Comparison of ENCODE assay signal across 8 cellular contexts in genomic region chr1:116667577-116668105, GRCh38. TPM values are rescaled to one million over a fixed set of nuclear protein-coding genes. Genes with fewer than 3 reads are reported as not detected.
DNase-seq lines count a peak whose midpoint lies in the region; ATAC-seq, FAIRE-seq and TF ChIP-seq lines count a peak whose summit lies in the region.

Gene IGSF3, minus strand, starts transcription at chr1:116667733. Its CDS starts 1,407 bp downstream, at chr1:116666326.

- H3K36me3 ChIP-seq in parathyroid adenoma (ENCODE audit: control insufficient read depth, insufficient read depth, low read length) (no peaks in the 10 kb centered on the region), vagina (no peaks in the 10 kb centered on the region)

- intact Hi-C loops in Right ventricle myocardium inferior (cut with DNase I): no loop called here
- intact Hi-C loops in vagina (cut with DNase I): no loop called here

- H3K9me3 ChIP-seq in parathyroid adenoma (ENCODE audit: control insufficient read depth, low read length) (no peaks in the 10 kb centered on the region), vagina (no peaks in the 10 kb centered on the region)

- no peak for FAIRE-seq in GM12891 (lab: Jason Lieb, UNC)
- no peak for FAIRE-seq in HTR-8/SVneo (lab: Jason Lieb, UNC)

- peak; percentile 65 for DNase-seq in GM12891 (ENCODE audit: insufficient read length, low spot score)
- peak; percentile 41 for DNase-seq in HTR-8/SVneo (ENCODE audit: insufficient read length, low spot score)
- peak; percentile 74 for DNase-seq in RWPE1 (ENCODE audit: low spot score)
- DNase-seq in activated naive CD4-positive, alpha-beta T cell treated with Interleukin-2 at 50 U/mL for 16 hours: peak; percentile 56
- peak; percentile 90 for DNase-seq in Right ventricle myocardium inferior (ENCODE audit: missing footprints)
- DNase-seq in vagina (ENCODE audit: extremely low spot score in 2 of 2): no peak

- peak within 1 kb of the TSS; percentile 83 for H2AFZ ChIP-seq in parathyroid adenoma

- H3K4me1 ChIP-seq in parathyroid adenoma (peaks cover 3% of the 10 kb centered on the region), vagina (peaks cover 17% of the 10 kb centered on the region)

- POLR2A ChIA-PET in RWPE1 (lab: Yijun Ruan, JAX; ENCODE audit: low non-redundant PET): interaction anchor here (0.5 kb wide), 1 partner anchor 69 kb away, joined by 3 read pairs; no protein-coding TSS in a partner anchor

- no peak within 1 kb of the TSS for H3K9ac ChIP-seq in parathyroid adenoma

- ATAC-seq in Right ventricle myocardium inferior (peak; percentile 88), GM21619 (IDR thresholded peaks at IDR 0.05; ENCODE audit: unreplicated experiment) (no peak)

- TF ChIP-seq POLR2A in GM12891 (IDR thresholded peaks at IDR 0.05; ENCODE audit: low read depth, low read length): no peak
- no peak for TF ChIP-seq POLR2A in vagina (IDR thresholded peaks at IDR 0.05)

- no peak for TF ChIP-seq CTCF in RWPE1 (conservative IDR thresholded peaks at IDR 0.05; ENCODE audit: low read depth)
- no peak for TF ChIP-seq CTCF in parathyroid adenoma (IDR thresholded peaks at IDR 0.05)
- no peak for TF ChIP-seq CTCF in vagina (IDR thresholded peaks at IDR 0.05)

- H3K79me2 ChIP-seq in parathyroid adenoma: no peaks in the 10 kb centered on the region

- H3K27me3 ChIP-seq in parathyroid adenoma (ENCODE audit: control insufficient read depth, insufficient read depth, low read length) (no peaks in the 10 kb centered on the region), vagina (no peaks in the 10 kb centered on the region)

- H3K4me3 ChIP-seq in parathyroid adenoma (ENCODE audit: low read depth, low read length) (peak within 1 kb of the TSS; percentile 60), vagina (peak within 1 kb of the TSS; percentile 64 to 73)

- CTCF ChIA-PET in RWPE1 (lab: Yijun Ruan, JAX): interaction anchor here (0.6 to 1.4 kb wide), 3 partner anchors 186 to 461 kb away, joined by 3 to 4 read pairs (median 3); no protein-coding TSS in a partner anchor

- H3K27ac ChIP-seq in RWPE1 (peak within 1 kb of the TSS; percentile 81), parathyroid adenoma (no peak within 1 kb of the TSS), vagina (peak within 1 kb of the TSS; percentile 65)

- H3K4me2 ChIP-seq in parathyroid adenoma (ENCODE audit: low read length): peak within 1 kb of the TSS; percentile 82

TF ChIP-seq in GM12891, 5 proteins besides CTCF, POLR2A, EP300 and RAD21:
- TF ChIP-seq POU2F2 (IDR thresholded peaks at IDR 0.05; ENCODE audit: low read depth, low read length): no peak
TF ChIP-seq in GM12891: peak in this region for 0.

RNA-seq across cellular contexts. Expression of gene IGSF3, which starts in this region (rescaled TPM):
- 2.4 TPM for polyA plus RNA-seq in GM12891 (2012; ENCODE audit: low read depth, missing spikeins)
- total RNA-seq in Right ventricle myocardium inferior: 15.8 TPM
- 38.5 TPM for total RNA-seq in vagina

Comparison
In these comparisons a context has a peak if more than half of its experiments do, and no peak if none do; other contexts are left out.
1. DNase-seq: peak in GM12891 (single experiment), HTR-8/SVneo (single experiment), RWPE1 (single experiment), activated naive CD4-positive, alpha-beta T cell treated with Interleukin-2 at 50 U/mL for 16 hours (single experiment) and Right ventricle myocardium inferior (single experiment); none in vagina (0 of 2).